20 cellular contexts compared by ENCODE assay signal in the genomic region with DNA sequence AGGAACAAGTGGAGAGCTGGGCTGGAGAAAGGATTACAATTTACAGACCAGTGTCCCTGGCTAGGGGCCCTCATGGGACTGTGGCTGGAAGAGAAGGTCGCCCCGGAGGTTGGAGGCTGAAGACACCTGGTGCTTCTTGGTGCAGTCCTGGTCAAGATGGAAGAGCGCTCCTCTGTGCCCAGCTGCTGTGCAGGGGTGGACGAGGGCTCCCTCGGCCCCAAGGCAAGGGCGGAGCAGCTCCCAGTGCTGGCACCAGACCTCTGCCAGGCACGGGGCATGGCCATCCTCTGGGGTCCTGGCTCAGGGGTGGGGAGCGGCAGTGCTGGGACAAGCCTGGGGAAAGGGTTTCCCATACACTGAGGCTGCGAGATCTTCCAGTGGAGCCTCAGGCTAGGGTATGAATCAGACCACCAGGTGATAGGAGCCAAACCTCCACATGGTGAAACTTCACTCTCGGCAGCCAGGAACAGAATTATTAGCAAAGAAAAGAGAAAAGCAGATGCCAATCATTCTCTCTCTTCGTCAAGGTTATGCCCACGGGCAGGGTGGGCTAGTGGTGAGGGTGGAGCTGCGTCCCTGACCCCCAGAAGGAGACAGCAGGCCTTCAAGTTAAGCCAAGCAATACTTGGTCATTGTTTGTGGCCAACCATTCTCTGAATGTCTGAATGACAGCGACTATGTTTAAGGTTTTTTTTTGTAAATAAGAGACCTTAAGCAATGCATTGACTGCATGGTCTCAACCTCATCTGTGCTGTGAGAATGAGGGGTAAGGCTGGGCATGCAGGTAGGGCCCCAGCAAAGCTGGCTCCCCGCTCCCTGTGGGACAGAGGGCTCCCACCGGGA. TPM values are rescaled to one million over a fixed set of nuclear protein-coding genes. Genes with fewer than 3 reads are reported as not detected.
DNase-seq lines count a peak whose midpoint lies in the region; ATAC-seq, FAIRE-seq and TF ChIP-seq lines count a peak whose summit lies in the region.
"Had no signal": no experiment of that assay in that cellular context is flagged by ENCODE, and none has a peak within 500 bp of the region (broad histone marks: within the 10 kb centered on the region; RNA-seq: fewer than 3 reads in every experiment).

No MANE protein-coding gene starts in this region.

- peaks cover 7% of the 10 kb centered on the region for H3K79me1 ChIP-seq in mesenchymal stem cell (replicated peaks; ENCODE audit: low read length, poor library complexity, severe bottlenecking)

- H3K23ac ChIP-seq in mesenchymal stem cell (ENCODE audit: low read length in 2 of 2): no peak overlapping the region

- no peak overlapping the region for H3K27ac Mint-ChIP-seq in MCF 10A (ENCODE audit: low read depth, unreplicated experiment)

- TF ChIP-seq RAD21 in K562 (CRISPR knock-in tag; conservative IDR thresholded peaks at IDR 0.05 in 1 of 2, IDR thresholded peaks at IDR 0.05 in 1 of 2): 0 out of 4 replicates have a peak, but pooled peaks of 1 of the 2 experiments have one; percentile 4

- no peak overlapping the region for H3K18ac ChIP-seq in mesenchymal stem cell (ENCODE audit: low read depth in 1 of 2, low read length in 2 of 2)

- in situ Hi-C loops in K562 (cut with MboI): no loop called here

- H3K9me3 ChIP-seq in breast epithelium (no peaks in the 10 kb centered on the region), K562 (replicated peaks; ENCODE audit: control insufficient read depth, insufficient read depth, low read depth, low read length) (no peaks in the 10 kb centered on the region), mesenchymal stem cell (ENCODE audit: control insufficient read depth, low read length) (no peaks in the 10 kb centered on the region), ascending aorta (no peaks in the 10 kb centered on the region)

- H3K36me3 Mint-ChIP-seq in MCF 10A (ENCODE audit: insufficient read depth, unreplicated experiment): peaks cover 20% of the 10 kb centered on the region

- H3K9me3 Mint-ChIP-seq in MCF 10A (ENCODE audit: unreplicated experiment): no peaks in the 10 kb centered on the region

- DNase-seq in breast epithelium (ENCODE audit: low spot score in 2 of 2) (no peak), MCF 10A (ENCODE audit: unreplicated experiment) (no peak), K562 (ENCODE audit: extremely low read depth in 1 of 4, low spot score in 3 of 4) (no peak), mesenchymal stem cell (no peak), ascending aorta (ENCODE audit: low spot score in 2 of 2) (no peak), LoVo (ENCODE audit: low spot score) (no peak), EL (no peak)
- DNase-seq: 8988T, DMS 273 treated with DMSO at 0.1 percent for 48 hours, DND-41, KG1, NCI-H1417 treated with DMSO at 0.1 percent for 48 hours, NCI-H187 treated with DMSO at 0.1 percent for 48 hours, NCI-H345, NCI-H524 treated with DMSO at 0.1 percent for 48 hours, PC-3, RPMI8226, SIG-M5 had no signal

- no peak for TF ChIP-seq EP300 in K562 (IDR thresholded peaks at IDR 0.05; ENCODE audit: low read length)

- no peak overlapping the region for H4K8ac ChIP-seq in mesenchymal stem cell (ENCODE audit: low read length)

- H2AFZ ChIP-seq in K562 (ENCODE audit: low read depth, low read length) (no peak overlapping the region), mesenchymal stem cell (ENCODE audit: low read depth, low read length) (no peak overlapping the region)

- H2AK5ac ChIP-seq in mesenchymal stem cell (ENCODE audit: low read length, severe bottlenecking): no peak overlapping the region

- POLR2A ChIA-PET in MCF 10A (lab: Yijun Ruan, JAX) (interaction anchor here (1.5 kb wide), 1 partner anchor 16 kb away, joined by 3 read pairs; no protein-coding TSS in a partner anchor), K562 (lab: Yijun Ruan, JAX) (interaction anchor here (0.7 to 49.7 kb wide), 12 partner anchors 1 to 202 kb away, joined by 3 to 1041 read pairs (median 4); a partner anchor contains a TSS)

- H3K4me2 ChIP-seq in K562 (ENCODE audit: insufficient read depth, low read length): no peak overlapping the region
- no peak overlapping the region for H3K4me2 ChIP-seq in mesenchymal stem cell (ENCODE audit: low read length, poor library complexity, severe bottlenecking)

- intact Hi-C loops in breast epithelium (cut with DNase I; ENCODE audit: low total_unique reads): no loop called here
- intact Hi-C loops in MCF 10A (cut with micrococcal nuclease): no loop called here
- intact Hi-C loops in K562 (cut with micrococcal nuclease): no loop called here
- intact Hi-C loops in ascending aorta (cut with DNase I): no loop called here

- H3K4me3 ChIP-seq in breast epithelium (no peak overlapping the region), K562 (no peak overlapping the region), mesenchymal stem cell (ENCODE audit: insufficient read depth in 1 of 2, low read depth in 1 of 2, low read length in 2 of 2) (no peak overlapping the region), ascending aorta (no peak overlapping the region)

- no peak overlapping the region for H4K91ac ChIP-seq in mesenchymal stem cell (ENCODE audit: low read length)

- H3K36me3 ChIP-seq in breast epithelium (no peaks in the 10 kb centered on the region), K562 (ENCODE audit: control insufficient read depth, insufficient read depth, low read length) (peaks cover 6% of the 10 kb centered on the region; the same call in 2 of the 3 replicates), mesenchymal stem cell (ENCODE audit: control insufficient read depth in 1 of 2, insufficient read depth in 2 of 2, low read depth in 1 of 2, low read length in 2 of 2) (peaks cover 39 to 45% of the 10 kb centered on the region in 2 experiments), ascending aorta (peaks cover 21 to 45% of the 10 kb centered on the region in 2 donors)

- H2BK120ac ChIP-seq in mesenchymal stem cell (ENCODE audit: low read depth, low read length): no peak overlapping the region

- H3K4me3 Mint-ChIP-seq in MCF 10A (ENCODE audit: unreplicated experiment): no peak overlapping the region

- H3K4ac ChIP-seq in mesenchymal stem cell (ENCODE audit: low read depth in 1 of 2, low read length in 2 of 2): no peak overlapping the region

- no peaks in the 10 kb centered on the region for H3K9me1 ChIP-seq in K562 (ENCODE audit: control insufficient read depth, insufficient read depth, low read length)

- peaks cover 30% of the 10 kb centered on the region for H4K20me1 ChIP-seq in K562 (replicated peaks; ENCODE audit: control insufficient read depth, insufficient read depth, low read length)

- no peak overlapping the region for H2BK15ac ChIP-seq in mesenchymal stem cell (ENCODE audit: low read depth, poor library complexity, severe bottlenecking)

- TF ChIP-seq CTCF in breast epithelium (IDR thresholded peaks at IDR 0.05) (no peak), MCF 10A (IDR thresholded peaks at IDR 0.05; ENCODE audit: unreplicated experiment) (no peak), K562 (IDR thresholded peaks at IDR 0.05 in 2 of 3, conservative IDR thresholded peaks at IDR 0.05 in 1 of 3; ENCODE audit: insufficient read depth in 2 of 3, low read depth in 1 of 3, low read length in 3 of 3) (no peak), ascending aorta (IDR thresholded peaks at IDR 0.05) (no peak)

- BruUV-seq in MCF 10A (replicated peaks; lab: Mats Ljungman, UMichigan) (no TSS peak), K562 (replicated peaks; lab: Mats Ljungman, UMichigan) (no TSS peak)

- CTCF ChIA-PET in MCF 10A (lab: Yijun Ruan, JAX): interaction anchor here (1.7 kb wide), 1 partner anchor 18 kb away, joined by 5 read pairs; no protein-coding TSS in a partner anchor
- CTCF ChIA-PET in K562 (lab: Yijun Ruan, JAX; ENCODE audit: low intra/inter-chr PET ratio): interaction anchor here (0.6 kb wide), 1 partner anchor 20 kb away, joined by 4 read pairs; no protein-coding TSS in a partner anchor

- peak overlapping the region in 1 of 2 experiments; percentile 65; a peak in 2 of 4 replicates for H3K9ac ChIP-seq in K562 (ENCODE audit: insufficient read depth in 1 of 2, low read depth in 2 of 2, low read length in 2 of 2)
- H3K9ac ChIP-seq in mesenchymal stem cell (ENCODE audit: low read length): no peak overlapping the region

- FAIRE-seq in K562 (lab: Jason Lieb, UNC): no peak
- FAIRE-seq: G401.6 had no signal

- H3K27me3 Mint-ChIP-seq in MCF 10A (ENCODE audit: insufficient read depth, unreplicated experiment): no peaks in the 10 kb centered on the region

- H3K79me2 ChIP-seq in K562 (ENCODE audit: control insufficient read depth, insufficient read depth, low read length): no peaks in the 10 kb centered on the region

- H3K4me1 Mint-ChIP-seq in MCF 10A (ENCODE audit: insufficient read depth, unreplicated experiment): no peaks in the 10 kb centered on the region

- no peak overlapping the region for H3K14ac ChIP-seq in mesenchymal stem cell (ENCODE audit: low read length in 2 of 2)

- H3K27me3 ChIP-seq in breast epithelium (no peaks in the 10 kb centered on the region), K562 (ENCODE audit: control insufficient read depth in 2 of 2, insufficient read depth in 2 of 2, low read length in 2 of 2) (no peaks in the 10 kb centered on the region), mesenchymal stem cell (ENCODE audit: control insufficient read depth in 1 of 2, insufficient read depth in 1 of 2, low read length in 2 of 2) (no peaks in the 10 kb centered on the region), ascending aorta (no peaks in the 10 kb centered on the region)

- 64% methylated on average over 16 of the region's 16 CpGs for WGBS in K562 (ENCODE audit: insufficient coverage, low coverage, missing lambda C conversion rate)
- 95% methylated on average over 16 of the region's 16 CpGs for WGBS in mesenchymal stem cell

- peak overlapping the region; percentile 10 for H2BK5ac ChIP-seq in mesenchymal stem cell (ENCODE audit: low read depth, low read length, poor library complexity, severe bottlenecking)

- no peak overlapping the region for H2BK12ac ChIP-seq in mesenchymal stem cell (ENCODE audit: low read length in 2 of 2)

- no peak for TF ChIP-seq POLR2A in breast epithelium (IDR thresholded peaks at IDR 0.05)
- TF ChIP-seq POLR2A in K562 (conservative IDR thresholded peaks at IDR 0.05): no peak

- H3K4me1 ChIP-seq in breast epithelium: no peaks in the 10 kb centered on the region
- H3K4me1 ChIP-seq in K562 (replicated peaks in 1 of 2; ENCODE audit: control insufficient read depth in 2 of 2, insufficient read depth in 2 of 2, low read length in 2 of 2): peaks cover 0 to 53% of the 10 kb centered on the region in 2 experiments; a peak in 3 of 5 replicates
- peaks cover 14% of the 10 kb centered on the region for H3K4me1 ChIP-seq in mesenchymal stem cell (ENCODE audit: control insufficient read depth, insufficient read depth, low read depth, low read length)
- no peaks in the 10 kb centered on the region for H3K4me1 ChIP-seq in ascending aorta

- no peak for ATAC-seq in K562
- no peak for ATAC-seq in GM21528 (IDR thresholded peaks at IDR 0.05; ENCODE audit: low FRiP score, unreplicated experiment)
- ATAC-seq: PC-3 had no signal

- H3K27ac ChIP-seq in breast epithelium: peak overlapping the region; percentile 50 to 58
- no peak overlapping the region for H3K27ac ChIP-seq in K562 (ENCODE audit: extremely low read depth, low read depth, low read length)
- H3K27ac ChIP-seq in mesenchymal stem cell (ENCODE audit: low read length, poor library complexity, severe bottlenecking): no peak overlapping the region
- no peak overlapping the region for H3K27ac ChIP-seq in ascending aorta

RNA-seq across cellular contexts. Expression of a gene that starts 32.1 kb away (rescaled TPM):
- total RNA-seq in breast epithelium: 10 to 100 TPM; 24.3 to 45.2 (median 28.1) TPM
- total RNA-seq in MCF 10A (2022): 32.2 and 32.6 TPM in 2 replicates
- 103 and 226 TPM in 2 replicates for total RNA-seq in K562 (2011; cell fraction: chromatin; rRNA removed; ENCODE audit: low replicate concordance)
- total RNA-seq in K562 (2011; cell fraction: nucleolus; rRNA removed): 122 and 135 TPM in 2 replicates
- 120 and 153 TPM in 2 replicates for total RNA-seq in K562 (2011; cell fraction: nucleoplasm; rRNA removed)
- 132 and 153 TPM in 2 replicates for total RNA-seq in K562 (2014; rRNA removed)
- total RNA-seq in K562 (2014; rRNA removed; fragmentation: Illumina TruSeq; extraction: Trizol): 33.1 and 36.9 TPM in 2 replicates
- total RNA-seq in K562 (2015; rRNA removed; fragmentation: Illumina TruSeq; extraction: Trizol): 74.6 and 75.0 TPM in 2 replicates
- total RNA-seq in K562 (2021): 157 and 159 TPM in 2 replicates
- polyA plus RNA-seq in K562 (2011; rRNA removed): 64.0 and 73.1 TPM in 2 replicates
- 74.8 and 124 TPM in 2 replicates for polyA plus RNA-seq in K562 (2011; cell fraction: cytosol; rRNA removed)
- polyA plus RNA-seq in K562 (2011; cell fraction: nucleus; rRNA removed): 187 and 284 TPM in 2 replicates
- polyA plus RNA-seq in K562 (2012): 81.6 and 118 TPM in 2 replicates
- polyA plus RNA-seq in K562 (2014; fragmentation: Illumina TruSeq; extraction: Trizol): 53.8 and 92.1 TPM in 2 replicates
- polyA plus RNA-seq in K562 (2014; fragmentation: Nextera tagmentation; extraction: Ambion mirVana): 1 to 10 TPM; 2.1 to 4.5 TPM
- polyA plus RNA-seq in K562 (2014; rRNA removed): 110 and 121 TPM in 2 replicates
- polyA minus RNA-seq in K562 (2011; rRNA and poly(A)+ RNA removed): 29.5 and 43.3 TPM in 2 replicates
- 53.3 and 68.1 TPM in 2 replicates for polyA minus RNA-seq in K562 (2011; cell fraction: cytosol; rRNA and poly(A)+ RNA removed)
- polyA minus RNA-seq in K562 (2011; cell fraction: nucleus; rRNA and poly(A)+ RNA removed): 34.9 and 45.5 TPM in 2 replicates
- 19.5 TPM for polyA plus RNA-seq in mesenchymal stem cell (2013, experiment 1 of 2)
- 21.1 TPM for polyA plus RNA-seq in mesenchymal stem cell (2013, experiment 2 of 2)
- 76.0 TPM for total RNA-seq in ascending aorta

RNA-seq across cellular contexts. Expression of a gene that starts 53.1 kb away (rescaled TPM):
- total RNA-seq in breast epithelium (10 to 100 TPM; 43.3 to 49.9 (median 44.0) TPM), MCF 10A (2022) (123 and 145 TPM in 2 replicates), K562 (2014; rRNA removed) (183 and 249 TPM in 2 replicates), K562 (2014; rRNA removed; fragmentation: Illumina TruSeq; extraction: Trizol) (319 and 370 TPM in 2 replicates), K562 (2015; rRNA removed; fragmentation: Illumina TruSeq; extraction: Trizol) (283 and 289 TPM in 2 replicates), K562 (2021) (464 and 475 TPM in 2 replicates), ascending aorta (43.3 TPM)
- total RNA-seq in K562 (2011; cell fraction: chromatin; rRNA removed; ENCODE audit: low replicate concordance): 220 and 305 TPM in 2 replicates
- total RNA-seq in K562 (2011; cell fraction: nucleolus; rRNA removed): 68.7 and 81.2 TPM in 2 replicates
- total RNA-seq in K562 (2011; cell fraction: nucleoplasm; rRNA removed): 142 and 210 TPM in 2 replicates
- polyA plus RNA-seq in K562 (2011; rRNA removed) (381 and 575 TPM in 2 replicates), K562 (2014; fragmentation: Illumina TruSeq; extraction: Trizol) (260 and 350 TPM in 2 replicates), K562 (2014; fragmentation: Nextera tagmentation; extraction: Ambion mirVana) (10 to 100 TPM; 46.3 to 51.4 TPM), K562 (2014; rRNA removed) (146 and 212 TPM in 2 replicates)
- 168 and 240 TPM in 2 replicates for polyA plus RNA-seq in K562 (2011; cell fraction: cytosol; rRNA removed)
- 236 and 309 TPM in 2 replicates for polyA plus RNA-seq in K562 (2011; cell fraction: nucleus; rRNA removed)
- polyA plus RNA-seq in K562 (2012): 233 and 368 TPM in 2 replicates
- 295 and 429 TPM in 2 replicates for polyA minus RNA-seq in K562 (2011; rRNA and poly(A)+ RNA removed)
- polyA minus RNA-seq in K562 (2011; cell fraction: cytosol; rRNA and poly(A)+ RNA removed): 100 and 114 TPM in 2 replicates
- polyA minus RNA-seq in K562 (2011; cell fraction: nucleus; rRNA and poly(A)+ RNA removed): 36.5 and 66.6 TPM in 2 replicates
- polyA plus RNA-seq in mesenchymal stem cell (2013, experiment 1 of 2): 67.7 TPM
- polyA plus RNA-seq in mesenchymal stem cell (2013, experiment 2 of 2): 67.1 TPM

Comparison
In these comparisons a context has a peak if more than half of its experiments do, and no peak if none do; other contexts are left out.
1. H3K27ac ChIP-seq: peak in breast epithelium (2 of 2); none in K562 (single experiment), mesenchymal stem cell (single experiment) and ascending aorta (0 of 2).